ENCODE assay signal across 13 cellular contexts in the genomic region with DNA sequence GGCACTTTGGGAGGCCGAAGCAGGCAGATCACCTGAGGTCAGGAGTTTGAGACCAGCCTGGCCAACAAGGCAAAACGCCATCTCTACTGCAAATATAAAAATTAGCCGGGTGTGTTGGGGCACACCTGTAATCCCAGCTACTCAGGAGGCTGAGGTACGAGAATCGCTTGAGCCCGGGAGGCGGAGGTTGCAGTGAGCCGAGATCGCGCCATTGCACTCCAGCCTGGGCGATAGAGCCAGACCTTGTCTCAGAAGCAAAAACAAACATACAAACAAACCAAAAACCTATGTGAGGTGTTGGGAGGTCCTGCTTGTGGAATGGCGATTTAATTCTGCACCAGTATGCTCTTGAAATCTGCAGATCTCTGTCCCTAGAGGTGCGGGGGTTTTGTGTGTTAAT. TPM values are rescaled to one million over a fixed set of nuclear protein-coding genes. Genes with fewer than 3 reads are reported as not detected.
DNase-seq lines count a peak whose midpoint lies in the region; ATAC-seq, FAIRE-seq and TF ChIP-seq lines count a peak whose summit lies in the region.
"Not testable (repeated sequence)": the region's sequence is repeated elsewhere in the genome, so short reads cannot be mapped to it uniquely, and the experiment has no call there.
"Had no signal": no experiment of that assay in that cellular context is flagged by ENCODE, and none has a peak within 500 bp of the region (broad histone marks: within the 10 kb centered on the region; RNA-seq: fewer than 3 reads in every experiment).

No MANE protein-coding gene starts in this region.

- H3K9me3 ChIP-seq in CD4-positive, alpha-beta T cell (ENCODE audit: control insufficient read depth, low read length); HEK293 (ENCODE audit: control insufficient read depth, insufficient read depth, low read depth, low read length); keratinocyte (ENCODE audit: control insufficient read depth, low read depth, low read length): not testable (repeated sequence)

- peak overlapping the region; percentile 94 for H3K4me3 Mint-ChIP-seq in CD4-positive, alpha-beta T cell
- H3K4me3 Mint-ChIP-seq in T-helper 2 cell treated with Interferon-gamma antibody and Interleukin-4, amounts not matched to agents 5 μg/mL and 100 μg/mL, for 36 hours: peak overlapping the region; percentile 80
- H3K4me3 Mint-ChIP-seq in activated T-helper 2 cell treated with anti-CD3 and anti-CD28 coated beads, Interferon-gamma antibody, Interleukin-2, Interleukin-4, amounts not matched to agents 10 μg/mL and 5 μg/mL and 100 μg/mL, durations not matched to agents 14 hours and 24 hours and 36 hours (ENCODE audit: low read depth): peak overlapping the region; percentile 30
- H3K4me3 Mint-ChIP-seq in chondrocyte (ENCODE audit: unreplicated experiment) (peak overlapping the region; percentile 71), neural crest cell (peak overlapping the region; percentile 79), type B pancreatic cell (peak overlapping the region; percentile 82)

- H3K27me3 ChIP-seq in CD4-positive, alpha-beta T cell (ENCODE audit: control insufficient read depth, insufficient read depth, low read length); keratinocyte (ENCODE audit: control insufficient read depth, extremely low read depth, insufficient read depth, low read length): not testable (repeated sequence)

- not testable (repeated sequence) for H3K27me3 Mint-ChIP-seq in CD4-positive, alpha-beta T cell; T-helper 2 cell treated with Interferon-gamma antibody and Interleukin-4, amounts not matched to agents 5 μg/mL and 100 μg/mL, for 36 hours (ENCODE audit: low read depth); activated T-helper 2 cell treated with anti-CD3 and anti-CD28 coated beads, Interferon-gamma antibody, Interleukin-2, Interleukin-4, amounts not matched to agents 10 μg/mL and 5 μg/mL and 100 μg/mL, durations not matched to agents 14 hours and 24 hours and 36 hours (ENCODE audit: low read depth); chondrocyte (ENCODE audit: low read depth); neural crest cell (ENCODE audit: low read depth); type B pancreatic cell

- POLR2A ChIA-PET in CD4-positive, alpha-beta T cell (lab: Charles Lee): interaction anchor here (2.1 kb wide), 1 partner anchor 7 kb away, joined by 12 read pairs; no protein-coding TSS in a partner anchor
- POLR2A ChIA-PET in HEK293 (lab: Yijun Ruan, JAX): not testable (repeated sequence)

- H3K79me2 ChIP-seq in keratinocyte (ENCODE audit: control insufficient read depth, insufficient read depth, low read length): peaks cover 38% of the 10 kb centered on the region

- not testable (repeated sequence) for H3K4me1 ChIP-seq in HEK293 (ENCODE audit: control insufficient read depth, insufficient read depth, low read length); keratinocyte (ENCODE audit: control insufficient read depth, extremely low read depth, insufficient read depth, low read length)

- intact Hi-C loops in CD4-positive, alpha-beta T cell (cut with DNase I, micrococcal nuclease): loop anchor here (2.0 to 10.0 kb wide), 3 partner anchors 63 to 155 kb away; partner anchors contain the start of genes CXorf38 (in 1 of the 2) and MED14 (in 1 of the 2)
- intact Hi-C loops in activated T-helper 2 cell treated with anti-CD3 and anti-CD28 coated beads, Interferon-gamma antibody, Interleukin-2, Interleukin-4, amounts not matched to agents 10 μg/mL and 5 μg/mL and 100 μg/mL, durations not matched to agents 14 hours and 24 hours and 36 hours (cut with micrococcal nuclease): not testable (repeated sequence)

- not testable (repeated sequence) for H3K9ac ChIP-seq in keratinocyte (ENCODE audit: control insufficient read depth, extremely low read depth, insufficient read depth, low read length)

- H3K4me3 ChIP-seq in HEK293 (ENCODE audit: low read depth, low read length); keratinocyte (ENCODE audit: control insufficient read depth in 2 of 3, extremely low read depth in 1 of 3, insufficient read depth in 2 of 3, low read depth in 1 of 3, low read length in 3 of 3): not testable (repeated sequence)

- dilution Hi-C loops in keratinocyte (cut with MboI; ENCODE audit: extremely low pct_ligation_motif_present, low sequenced_read_pairs): not testable (repeated sequence)

- peak overlapping the region; percentile 55 for H3K4me2 ChIP-seq in keratinocyte (ENCODE audit: control insufficient read depth, extremely low read depth, insufficient read depth, low read depth, low read length)

- FAIRE-seq in keratinocyte (lab: Jason Lieb, UNC): not testable (repeated sequence)

- not testable (repeated sequence) for H3K36me3 Mint-ChIP-seq in CD4-positive, alpha-beta T cell (ENCODE audit: low read depth); T-helper 2 cell treated with Interferon-gamma antibody and Interleukin-4, amounts not matched to agents 5 μg/mL and 100 μg/mL, for 36 hours (ENCODE audit: low read depth); activated T-helper 2 cell treated with anti-CD3 and anti-CD28 coated beads, Interferon-gamma antibody, Interleukin-2, Interleukin-4, amounts not matched to agents 10 μg/mL and 5 μg/mL and 100 μg/mL, durations not matched to agents 14 hours and 24 hours and 36 hours (ENCODE audit: low read depth); chondrocyte (ENCODE audit: low read depth); neural crest cell (ENCODE audit: low read depth); type B pancreatic cell

- H3K36me3 ChIP-seq in HEK293 (ENCODE audit: control insufficient read depth in 2 of 2, insufficient read depth in 1 of 2, low read length in 2 of 2); keratinocyte (ENCODE audit: control insufficient read depth in 2 of 2, extremely low read depth in 1 of 2, insufficient read depth in 2 of 2, low read length in 2 of 2): not testable (repeated sequence)

- H3K4me1 Mint-ChIP-seq in CD4-positive, alpha-beta T cell (ENCODE audit: low read depth): peaks cover 42% of the 10 kb centered on the region
- peaks cover 19% of the 10 kb centered on the region for H3K4me1 Mint-ChIP-seq in T-helper 2 cell treated with Interferon-gamma antibody and Interleukin-4, amounts not matched to agents 5 μg/mL and 100 μg/mL, for 36 hours (ENCODE audit: low read depth)
- peaks cover 22% of the 10 kb centered on the region for H3K4me1 Mint-ChIP-seq in activated T-helper 2 cell treated with anti-CD3 and anti-CD28 coated beads, Interferon-gamma antibody, Interleukin-2, Interleukin-4, amounts not matched to agents 10 μg/mL and 5 μg/mL and 100 μg/mL, durations not matched to agents 14 hours and 24 hours and 36 hours (ENCODE audit: low read depth)
- H3K4me1 Mint-ChIP-seq in chondrocyte (ENCODE audit: low read depth) (peaks cover 12% of the 10 kb centered on the region), neural crest cell (peaks cover 10% of the 10 kb centered on the region)
- H3K4me1 Mint-ChIP-seq in type B pancreatic cell (ENCODE audit: unreplicated experiment): not testable (repeated sequence)

- not testable (repeated sequence) for H4K20me1 ChIP-seq in keratinocyte (ENCODE audit: control insufficient read depth, extremely low read depth, insufficient read depth, low read length)

- not testable (repeated sequence) for ATAC-seq in CD4-positive, alpha-beta T cell (ENCODE audit: poor library complexity)

- H3K27ac ChIP-seq in CD4-positive, alpha-beta T cell (ENCODE audit: low read depth, low read length); HEK293 (ENCODE audit: extremely low read depth, low read depth, low read length); keratinocyte (ENCODE audit: control insufficient read depth, insufficient read depth, low read length): not testable (repeated sequence)

- H3K27ac Mint-ChIP-seq in CD4-positive, alpha-beta T cell: peak overlapping the region; percentile 89
- peak overlapping the region; percentile 20 for H3K27ac Mint-ChIP-seq in T-helper 2 cell treated with Interferon-gamma antibody and Interleukin-4, amounts not matched to agents 5 μg/mL and 100 μg/mL, for 36 hours
- not testable (repeated sequence) for H3K27ac Mint-ChIP-seq in activated T-helper 2 cell treated with anti-CD3 and anti-CD28 coated beads, Interferon-gamma antibody, Interleukin-2, Interleukin-4, amounts not matched to agents 10 μg/mL and 5 μg/mL and 100 μg/mL, durations not matched to agents 14 hours and 24 hours and 36 hours; chondrocyte (ENCODE audit: unreplicated experiment); neural crest cell (ENCODE audit: unreplicated experiment); type B pancreatic cell

- not testable (repeated sequence) for H3K9me3 Mint-ChIP-seq in CD4-positive, alpha-beta T cell; T-helper 2 cell treated with Interferon-gamma antibody and Interleukin-4, amounts not matched to agents 5 μg/mL and 100 μg/mL, for 36 hours; activated T-helper 2 cell treated with anti-CD3 and anti-CD28 coated beads, Interferon-gamma antibody, Interleukin-2, Interleukin-4, amounts not matched to agents 10 μg/mL and 5 μg/mL and 100 μg/mL, durations not matched to agents 14 hours and 24 hours and 36 hours; chondrocyte (ENCODE audit: low read depth); neural crest cell; type B pancreatic cell

- CTCF ChIA-PET in CD4-positive, alpha-beta T cell (lab: Charles Lee): not testable (repeated sequence)
- CTCF ChIA-PET in HEK293 (lab: Yijun Ruan, JAX): interaction anchor here (0.9 kb wide), 1 partner anchor 56 kb away, joined by 3 read pairs; no protein-coding TSS in a partner anchor

- H3K9me1 ChIP-seq in keratinocyte (ENCODE audit: control insufficient read depth, extremely low read depth, insufficient read depth, low read length): not testable (repeated sequence)

- not testable (repeated sequence) for TF ChIP-seq CTCF in CD4-positive, alpha-beta T cell (IDR thresholded peaks at IDR 0.05); HEK293 (tag by site-specific recombination; IDR thresholded peaks at IDR 0.05); chondrocyte (IDR thresholded peaks at IDR 0.05); keratinocyte (optimal IDR thresholded peaks at IDR 0.05 in 1 of 3, IDR thresholded peaks at IDR 0.05 in 1 of 3, conservative IDR thresholded peaks at IDR 0.05 in 1 of 3; ENCODE audit: extremely low read depth in 1 of 3, insufficient read depth in 2 of 3, low read length in 3 of 3); neural crest cell (conservative IDR thresholded peaks at IDR 0.05); type B pancreatic cell (conservative IDR thresholded peaks at IDR 0.05)

- DNase-seq in CD4-positive, alpha-beta T cell; T-helper 2 cell treated with Interferon-gamma antibody and Interleukin-4, amounts not matched to agents 5 μg/mL and 100 μg/mL, for 36 hours (ENCODE audit: low spot score); activated T-helper 2 cell treated with anti-CD3 and anti-CD28 coated beads, Interferon-gamma antibody, Interleukin-2, Interleukin-4, amounts not matched to agents 10 μg/mL and 5 μg/mL and 100 μg/mL, durations not matched to agents 14 hours and 24 hours and 36 hours (ENCODE audit: low spot score); chondrocyte (ENCODE audit: low spot score); keratinocyte (ENCODE audit: low read depth, low spot score); neural crest cell (ENCODE audit: low read depth, low spot score); type B pancreatic cell (ENCODE audit: extremely low spot score, unreplicated experiment): not testable (repeated sequence)

- H2AFZ ChIP-seq in keratinocyte (ENCODE audit: control insufficient read depth, low read length): not testable (repeated sequence)

RNA-seq across cellular contexts. Expression of gene ATP6AP2, which starts 1.4 kb away (rescaled TPM):
- total RNA-seq in CD4-positive, alpha-beta T cell: 10 to 100 TPM; 73.8 to 78.7 TPM
- 69.6 and 70.3 TPM in 2 replicates for total RNA-seq in activated T-helper 2 cell treated with anti-CD3 and anti-CD28 coated beads, Interferon-gamma antibody, Interleukin-2, Interleukin-4, amounts not matched to agents 10 μg/mL and 5 μg/mL and 100 μg/mL, durations not matched to agents 14 hours and 24 hours and 36 hours
- total RNA-seq in chondrocyte (149 to 165 TPM (median 163 TPM) in 3 replicates), neural crest cell (46.7 and 49.6 TPM in 2 replicates), type B pancreatic cell (ENCODE audit: low replicate concordance) (98.0 and 160 TPM in 2 replicates)
- 176 to 207 TPM (median 203 TPM) in 3 replicates for polyA plus RNA-seq in keratinocyte
- 89.4 TPM for polyA plus RNA-seq in keratinocyte (2011; ENCODE audit: low read depth)
- polyA plus RNA-seq in keratinocyte (2011; cell fraction: cytosol; rRNA removed): 61.2 and 124 TPM in 2 replicates
- 345 and 349 TPM in 2 replicates for polyA plus RNA-seq in keratinocyte (2011; cell fraction: nucleus; rRNA removed)
- 87.7 and 146 TPM in 2 replicates for polyA plus RNA-seq in keratinocyte (2012; ENCODE audit: low replicate concordance)
- 38.2 to 120 TPM (median 103 TPM) in 3 replicates for polyA minus RNA-seq in keratinocyte
- 59.5 TPM for polyA minus RNA-seq in keratinocyte (2011; cell fraction: cytosol; rRNA and poly(A)+ RNA removed)
- 132 and 326 TPM in 2 replicates for polyA minus RNA-seq in keratinocyte (2011; cell fraction: nucleus; rRNA and poly(A)+ RNA removed)

RNA-seq across cellular contexts. Expression of gene MPC1L, which starts 41.0 kb away (rescaled TPM):
- total RNA-seq in CD4-positive, alpha-beta T cell: not detected
- not detected in 2 replicates for total RNA-seq in activated T-helper 2 cell treated with anti-CD3 and anti-CD28 coated beads, Interferon-gamma antibody, Interleukin-2, Interleukin-4, amounts not matched to agents 10 μg/mL and 5 μg/mL and 100 μg/mL, durations not matched to agents 14 hours and 24 hours and 36 hours
- not detected in 3 replicates for total RNA-seq in chondrocyte
- polyA plus RNA-seq in keratinocyte: not detected in 3 replicates
- polyA plus RNA-seq in keratinocyte (2011; ENCODE audit: low read depth): not detected
- polyA plus RNA-seq in keratinocyte (2011; cell fraction: cytosol; rRNA removed): not detected in 2 replicates
- not detected in 2 replicates for polyA plus RNA-seq in keratinocyte (2011; cell fraction: nucleus; rRNA removed)
- polyA plus RNA-seq in keratinocyte (2012; ENCODE audit: low replicate concordance): not detected in 2 replicates
- polyA minus RNA-seq in keratinocyte: not detected in 3 replicates
- polyA minus RNA-seq in keratinocyte (2011; cell fraction: cytosol; rRNA and poly(A)+ RNA removed): not detected
- not detected in 2 replicates for polyA minus RNA-seq in keratinocyte (2011; cell fraction: nucleus; rRNA and poly(A)+ RNA removed)
- not detected in 2 replicates for total RNA-seq in neural crest cell
- total RNA-seq in type B pancreatic cell (ENCODE audit: low replicate concordance): not detected in 2 replicates
- total RNA-seq: activated CD8-positive, alpha-beta memory T cell treated with anti-CD3 and anti-CD28 coated beads for 36 hours; fibroblast of lung; lower leg skin; myocyte; renal cortical epithelial cell had no signal
- polyA plus RNA-seq: fibroblast of lung had no signal

Comparison
In these comparisons a context has a peak if more than half of its experiments do, and no peak if none do; other contexts are left out.
1. H3K4me3 Mint-ChIP-seq: peak in every context shown above with its lines; median percentile 94 in CD4-positive, alpha-beta T cell; 82 in type B pancreatic cell; 80 in T-helper 2 cell treated with Interferon-gamma antibody and Interleukin-4, amounts not matched to agents 5 μg/mL and 100 μg/mL, for 36 hours; 79 in neural crest cell; 71 in chondrocyte; 30 in activated T-helper 2 cell treated with anti-CD3 and anti-CD28 coated beads, Interferon-gamma antibody, Interleukin-2, Interleukin-4, amounts not matched to agents 10 μg/mL and 5 μg/mL and 100 μg/mL, durations not matched to agents 14 hours and 24 hours and 36 hours.